In genomic region chr17:48997103-48997826, GRCh38 we compare ENCODE assay signal across 8 cellular contexts. TPM values are rescaled to one million over a fixed set of nuclear protein-coding genes. Genes with fewer than 3 reads are reported as not detected.
DNase-seq lines count a peak whose midpoint lies in the region; ATAC-seq and TF ChIP-seq lines count a peak whose summit lies in the region.

IGF2BP1 (plus strand) TSS chr17:48997385; CDS start chr17:48997746, 361 bp downstream.

- no peaks in the 10 kb centered on the region for H3K79me2 ChIP-seq in mammary epithelial cell (ENCODE audit: insufficient read depth, low read length)

- H2AFZ ChIP-seq in mammary epithelial cell (ENCODE audit: low read depth, low read length): peak within 1 kb of the TSS; percentile 83

- H3K4me3 ChIP-seq in mammary epithelial cell (replicated peaks in 1 of 3; ENCODE audit: insufficient read depth in 1 of 3, low read depth in 2 of 3, low read length in 3 of 3) (peak within 1 kb of the TSS in 2 of 3 experiments; percentile 30 to 42), epithelial cell of esophagus (ENCODE audit: low read length) (peak within 1 kb of the TSS; percentile 49)

- CTCF ChIA-PET in mammary epithelial cell (lab: Charles Lee; ENCODE audit: low non-redundant PET) (no interaction called here), MCF 10A (lab: Yijun Ruan, JAX) (no interaction called here), T-cell (lab: Charles Lee) (interaction anchor here in 1 of 2 donors (0.5 kb wide), 1 partner anchor 992 kb away, joined by 5 read pairs; no protein-coding TSS in a partner anchor)

- BruUV-seq in mammary epithelial cell (replicated peaks; lab: Mats Ljungman, UMichigan) (no TSS peak), MCF 10A (replicated peaks; lab: Mats Ljungman, UMichigan) (no TSS peak)

- ATAC-seq in T-cell (replicated peaks in 1 of 4) (peak in 3 of 4 experiments; percentile 20 to 40 (median 39)), GM21825 (IDR thresholded peaks at IDR 0.05; ENCODE audit: unreplicated experiment) (no peak)

- no peaks in the 10 kb centered on the region for H3K9me3 ChIP-seq in mammary epithelial cell (replicated peaks; ENCODE audit: insufficient read depth, low read length)

- H3K27me3 ChIP-seq in mammary epithelial cell (ENCODE audit: insufficient read depth, low read length): peaks cover 67% of the 10 kb centered on the region

- 0% methylated on average over 3 of the region's 62 CpGs for WGBS in mammary epithelial cell (ENCODE audit: low coverage, missing lambda C conversion rate)

- H3K27me3 Mint-ChIP-seq in MCF 10A (ENCODE audit: insufficient read depth, unreplicated experiment): peaks cover 93% of the 10 kb centered on the region
- peaks cover 69 to 84% of the 10 kb centered on the region in 2 donors for H3K27me3 Mint-ChIP-seq in T-cell
- no peaks in the 10 kb centered on the region for H3K27me3 Mint-ChIP-seq in progenitor cell of endocrine pancreas

- no peak within 1 kb of the TSS for H3K27ac Mint-ChIP-seq in MCF 10A (ENCODE audit: low read depth, unreplicated experiment)
- H3K27ac Mint-ChIP-seq in T-cell: peak within 1 kb of the TSS in 1 of 2 donors; percentile 59
- peak within 1 kb of the TSS; percentile 99 for H3K27ac Mint-ChIP-seq in progenitor cell of endocrine pancreas

- intact Hi-C loops in mammary epithelial cell (cut with micrococcal nuclease) (no loop called here), MCF 10A (cut with micrococcal nuclease) (no loop called here)

- no peak within 1 kb of the TSS for H3K27ac ChIP-seq in mammary epithelial cell (ENCODE audit: insufficient read depth, low read depth, low read length)

- H3K9ac ChIP-seq in mammary epithelial cell (ENCODE audit: insufficient read depth, low read length): no peak within 1 kb of the TSS

- no peak within 1 kb of the TSS for H3K4me3 Mint-ChIP-seq in MCF 10A (ENCODE audit: unreplicated experiment)
- H3K4me3 Mint-ChIP-seq in T-cell: peak within 1 kb of the TSS; percentile 45 to 85 (median 49)
- peak within 1 kb of the TSS; percentile 80 for H3K4me3 Mint-ChIP-seq in progenitor cell of endocrine pancreas (ENCODE audit: low read depth)

- POLR2A ChIA-PET in MCF 10A (lab: Yijun Ruan, JAX): no interaction called here
- POLR2A ChIA-PET in T-cell (lab: Charles Lee): interaction anchor here in 1 of 2 donors (0.6 to 0.8 kb wide), 2 partner anchors 14 to 118 kb away, joined by 3 to 5 read pairs; no protein-coding TSS in a partner anchor

- H3K9me3 Mint-ChIP-seq in MCF 10A (ENCODE audit: unreplicated experiment) (no peaks in the 10 kb centered on the region), T-cell (peaks cover 0 to 4% (median 0%) of the 10 kb centered on the region in 3 donors), progenitor cell of endocrine pancreas (ENCODE audit: low read depth) (no peaks in the 10 kb centered on the region)

- no peaks in the 10 kb centered on the region for H3K36me3 ChIP-seq in mammary epithelial cell (ENCODE audit: insufficient read depth, low read length)

- no peak for TF ChIP-seq CTCF in mammary epithelial cell (conservative IDR thresholded peaks at IDR 0.05 in 1 of 2, IDR thresholded peaks at IDR 0.05 in 1 of 2; ENCODE audit: extremely low read depth in 1 of 2, insufficient read depth in 1 of 2, low read depth in 1 of 2, low read length in 2 of 2)
- no peak for TF ChIP-seq CTCF in MCF 10A (IDR thresholded peaks at IDR 0.05; ENCODE audit: unreplicated experiment)
- no peak for TF ChIP-seq CTCF in epithelial cell of esophagus (IDR thresholded peaks at IDR 0.05; ENCODE audit: insufficient read depth, low read depth, low read length, missing control alignments)
- TF ChIP-seq CTCF in progenitor cell of endocrine pancreas (IDR thresholded peaks at IDR 0.05; ENCODE audit: unreplicated experiment): no peak

- no peaks in the 10 kb centered on the region for H3K4me1 Mint-ChIP-seq in MCF 10A (ENCODE audit: insufficient read depth, unreplicated experiment)
- peaks cover 25 to 35% (median 27%) of the 10 kb centered on the region in 3 donors for H3K4me1 Mint-ChIP-seq in T-cell
- H3K4me1 Mint-ChIP-seq in progenitor cell of endocrine pancreas (ENCODE audit: low read depth): peaks cover 30% of the 10 kb centered on the region

- peaks cover under 1% of the 10 kb centered on the region for H4K20me1 ChIP-seq in mammary epithelial cell (ENCODE audit: insufficient read depth, low read length)

- peak within 1 kb of the TSS; percentile 86 for H3K4me2 ChIP-seq in mammary epithelial cell (ENCODE audit: insufficient read depth, low read depth, low read length)

- dilution Hi-C loops in mammary epithelial cell (cut with HindIII; ENCODE audit: low sequenced_read_pairs): no loop called here

- peaks cover 9% of the 10 kb centered on the region for H3K4me1 ChIP-seq in mammary epithelial cell (ENCODE audit: insufficient read depth, low read length)

- DNase-seq in mammary epithelial cell (no peak), MCF 10A (ENCODE audit: unreplicated experiment) (no peak), T-cell (peak in 5 of 34 experiments; percentile 12 to 18 (median 18)), epithelial cell of esophagus (ENCODE audit: low read depth) (peak; percentile 13), progenitor cell of endocrine pancreas (ENCODE audit: low spot score, unreplicated experiment) (peak; percentile 59), H4 (ENCODE audit: low spot score) (no peak), HCEC 1CT (no peak)

- in situ Hi-C loops in mammary epithelial cell (cut with MboI; ENCODE audit: low sequenced_read_pairs in 2 of 2): no loop called here

- H3K36me3 Mint-ChIP-seq in MCF 10A (ENCODE audit: insufficient read depth, unreplicated experiment) (no peaks in the 10 kb centered on the region), T-cell (no peaks in the 10 kb centered on the region), progenitor cell of endocrine pancreas (ENCODE audit: insufficient read depth) (peaks cover 2% of the 10 kb centered on the region)

RNA-seq across cellular contexts. Expression of gene IGF2BP1, which starts in this region (rescaled TPM):
- total RNA-seq in mammary epithelial cell: under 1 TPM in 1 of 2 donors, not detected in 1; 0.17 TPM
- 0.03 TPM for polyA plus RNA-seq in mammary epithelial cell
- not detected for polyA minus RNA-seq in mammary epithelial cell
- 0.02 and 0.27 TPM in 2 replicates for total RNA-seq in MCF 10A (2022)
- 1 to 10 TPM in 1 of 5 donors, under 1 TPM in 2, not detected in 2; 0.43 to 1.4 (median 0.61) TPM for total RNA-seq in T-cell
- 298 and 326 TPM in 2 replicates for total RNA-seq in progenitor cell of endocrine pancreas
- 2.4 and 6.8 TPM in 2 replicates for total RNA-seq in H4 (2014; rRNA removed; shearing (Covaris generic))

Comparison
In these comparisons a context has a peak if more than half of its experiments do, and no peak if none do; other contexts are left out.
1. RNA of gene IGF2BP1 (total RNA-seq): 298 to 326 TPM in progenitor cell of endocrine pancreas; 2.4 to 6.8 TPM in H4, 0.43 to 1.4 TPM in T-cell, 0.17 TPM in mammary epithelial cell and 0.02 to 0.27 TPM in MCF 10A; every median in the first group is over 10 times any median in the second.
2. DNase-seq: peak in epithelial cell of esophagus (single experiment) and progenitor cell of endocrine pancreas (single experiment); none in mammary epithelial cell (single experiment), MCF 10A (single experiment), H4 (single experiment) and HCEC 1CT (single experiment).